ENCODE assay signal across 8 cellular contexts in genomic region chr10:110873951-110874350, GRCh38. TPM values are rescaled to one million over a fixed set of nuclear protein-coding genes. Genes with fewer than 3 reads are reported as not detected.
A peak's percentile ranks its signal among the peaks of the same experiment; 100 is the strongest.
DNase-seq lines count a peak whose midpoint lies in the region; ATAC-seq, FAIRE-seq and TF ChIP-seq lines count a peak whose summit lies in the region.

No MANE protein-coding gene starts in this region.

- DNase-seq in G401 (ENCODE audit: low spot score), result peak; percentile 34
- DNase-seq in Panc1 (ENCODE audit: low read depth, low spot score), result no peak
- peak; percentile 4 for DNase-seq in endothelial cell of umbilical vein (ENCODE audit: low read depth, low spot score)
- DNase-seq in progenitor cell of endocrine pancreas (ENCODE audit: low spot score, unreplicated experiment), result no peak
- DNase-seq in SKM-1 (lab: John Stamatoyannopoulos, UW; ENCODE audit: unreplicated experiment), result no peak
- no peak for DNase-seq in HEK293T (ENCODE audit: extremely low spot score)
- no peak for DNase-seq in ecto neural progenitor cell (ENCODE audit: low spot score)
- DNase-seq in GM03348 (ENCODE audit: low spot score), result no peak

- H3K27me3 ChIP-seq in Panc1 (ENCODE audit: control insufficient read depth, insufficient read depth, low read length) (no peaks in the 10 kb centered on the region), endothelial cell of umbilical vein (ENCODE audit: control insufficient read depth in 2 of 2, insufficient read depth in 2 of 2, low read length in 2 of 2) (peaks cover 0 to 3% of the 10 kb centered on the region in 2 experiments)

- H3K27ac Mint-ChIP-seq in progenitor cell of endocrine pancreas, result peak overlapping the region; percentile 37

- H3K79me2 ChIP-seq in endothelial cell of umbilical vein (ENCODE audit: control insufficient read depth, insufficient read depth, low read length), result no peaks in the 10 kb centered on the region

- dilution Hi-C loops in endothelial cell of umbilical vein (cut with MboI; ENCODE audit: extremely low pct_ligation_motif_present, low sequenced_read_pairs), result no loop called here

- peak overlapping the region; percentile 68 for H3K4me3 Mint-ChIP-seq in progenitor cell of endocrine pancreas (ENCODE audit: low read depth)

- peaks cover 4% of the 10 kb centered on the region for H3K36me3 Mint-ChIP-seq in progenitor cell of endocrine pancreas (ENCODE audit: insufficient read depth)

- POLR2A ChIA-PET in Panc1 (lab: Charles Lee) (no interaction called here), endothelial cell of umbilical vein (lab: Charles Lee) (no interaction called here), HEK293T (lab: Yijun Ruan, JAX) (interaction anchor here (1.8 kb wide), 1 partner anchor 28 kb away, joined by 4 read pairs; no protein-coding TSS in a partner anchor)

- H3K4me2 ChIP-seq in endothelial cell of umbilical vein (ENCODE audit: insufficient read depth, low read length), result peak overlapping the region; percentile 99

- peaks cover 21% of the 10 kb centered on the region for H3K4me1 Mint-ChIP-seq in progenitor cell of endocrine pancreas (ENCODE audit: low read depth)

- TF ChIP-seq CTCF in Panc1 (IDR thresholded peaks at IDR 0.05) (no peak), endothelial cell of umbilical vein (IDR thresholded peaks at IDR 0.05; ENCODE audit: extremely low read depth in 1 of 2, insufficient read depth in 1 of 2, low read depth in 1 of 2, low read length in 2 of 2) (no peak), progenitor cell of endocrine pancreas (IDR thresholded peaks at IDR 0.05; ENCODE audit: unreplicated experiment) (no peak)

- no peaks in the 10 kb centered on the region for H3K9me3 ChIP-seq in Panc1 (ENCODE audit: control insufficient read depth, insufficient read depth, low read depth, low read length)
- H3K9me3 ChIP-seq in endothelial cell of umbilical vein (replicated peaks; ENCODE audit: control insufficient read depth, insufficient read depth, low read length), result no peaks in the 10 kb centered on the region

- no peak overlapping the region for H3K9ac ChIP-seq in endothelial cell of umbilical vein (replicated peaks; ENCODE audit: extremely low read depth, insufficient read depth, low read length)

- H4K20me1 ChIP-seq in endothelial cell of umbilical vein (replicated peaks; ENCODE audit: control insufficient read depth, extremely low read depth, insufficient read depth, low read length), result no peaks in the 10 kb centered on the region

- H3K9me1 ChIP-seq in endothelial cell of umbilical vein (replicated peaks; ENCODE audit: control insufficient read depth, extremely low read depth, insufficient read depth, low read length), result no peaks in the 10 kb centered on the region

- in situ Hi-C loops in G401 (cut with HindIII; ENCODE audit: low sequenced_read_pairs) (no loop called here), Panc1 (cut with HindIII; ENCODE audit: low pct_unique_long_range_greater_than_20kb, low sequenced_read_pairs) (no loop called here)

- H3K36me3 ChIP-seq in Panc1 (ENCODE audit: control insufficient read depth, insufficient read depth, low read length), result peaks cover 3% of the 10 kb centered on the region; the same call in 1 of the 2 replicates
- H3K36me3 ChIP-seq in endothelial cell of umbilical vein (ENCODE audit: control insufficient read depth in 2 of 2, extremely low read depth in 1 of 2, insufficient read depth in 2 of 2, low read length in 2 of 2), result no peaks in the 10 kb centered on the region

- H3K4me1 ChIP-seq in Panc1 (ENCODE audit: control insufficient read depth, insufficient read depth, low read length), result peaks cover 16% of the 10 kb centered on the region
- H3K4me1 ChIP-seq in endothelial cell of umbilical vein (ENCODE audit: control insufficient read depth, extremely low read depth, insufficient read depth, low read length), result peaks cover 21% of the 10 kb centered on the region

- BruUV-seq in Panc1 (replicated peaks; lab: Mats Ljungman, UMichigan) (no TSS peak), endothelial cell of umbilical vein (replicated peaks; lab: Mats Ljungman, UMichigan) (no TSS peak)

- H3K9me3 Mint-ChIP-seq in progenitor cell of endocrine pancreas (ENCODE audit: low read depth), result no peaks in the 10 kb centered on the region

- FAIRE-seq in endothelial cell of umbilical vein (lab: Jason Lieb, UNC), result no peak

- intact Hi-C loops in Panc1 (cut with micrococcal nuclease; ENCODE audit: unreplicated experiment) (no loop called here), endothelial cell of umbilical vein (cut with micrococcal nuclease) (loop anchor here (2.0 to 5.0 kb wide), 3 partner anchors 71 to 567 kb away; no protein-coding TSS in a partner anchor)

- H3K4me3 ChIP-seq in Panc1 (ENCODE audit: low read depth in 2 of 2, low read length in 2 of 2) (peak overlapping the region in 1 of 2 experiments; percentile 72; a peak in 3 of 4 replicates), endothelial cell of umbilical vein (replicated peaks in 1 of 3; ENCODE audit: insufficient read depth in 1 of 3, low read depth in 1 of 3, low read length in 3 of 3) (peak overlapping the region in 1 of 3 experiments; percentile 85)

- no peak for ATAC-seq in Panc1

- no peak overlapping the region for H2AFZ ChIP-seq in endothelial cell of umbilical vein (ENCODE audit: low read depth, low read length)

- no peak for TF ChIP-seq POLR2A in endothelial cell of umbilical vein (IDR thresholded peaks at IDR 0.05; ENCODE audit: low read depth, low read length)

- H3K27ac ChIP-seq in Panc1 (ENCODE audit: low read length) (peak overlapping the region; percentile 72), endothelial cell of umbilical vein (ENCODE audit: insufficient read depth, low read depth, low read length) (no peak overlapping the region)

- no peaks in the 10 kb centered on the region for H3K27me3 Mint-ChIP-seq in progenitor cell of endocrine pancreas

- CTCF ChIA-PET in Panc1 (lab: Charles Lee) (no interaction called here), endothelial cell of umbilical vein (lab: Charles Lee) (interaction anchor here (0.8 to 1.8 kb wide), 2 partner anchors 9 to 20 kb away, joined by 3 to 4 read pairs; no protein-coding TSS in a partner anchor), HEK293T (lab: Yijun Ruan, JAX) (no interaction called here)

TF ChIP-seq in endothelial cell of umbilical vein, 7 proteins besides CTCF, POLR2A, EP300 and RAD21:
- TF ChIP-seq JUN (IDR thresholded peaks at IDR 0.05; ENCODE audit: borderline replicate concordance, insufficient read depth, insufficient read length, low read depth), result no peak

TF ChIP-seq in HEK293T, 16 proteins besides CTCF, POLR2A, EP300 and RAD21:
- no peak for TF ChIP-seq ARNT (IDR thresholded peaks at IDR 0.05)
- no peak for TF ChIP-seq BHLHE40 (IDR thresholded peaks at IDR 0.05; ENCODE audit: borderline replicate concordance)
- no peak for TF ChIP-seq SUZ12 (IDR thresholded peaks at IDR 0.05)
- no peak for TF ChIP-seq FOXM1 (IDR thresholded peaks at IDR 0.05; ENCODE audit: borderline replicate concordance)
- no peak for TF ChIP-seq NFRKB (IDR thresholded peaks at IDR 0.05)

RNA-seq across cellular contexts. Expression of gene PDCD4, which starts 2.2 kb away (rescaled TPM):
- total RNA-seq in G401 (2014; rRNA removed; shearing (Covaris generic)), result 10.8 and 43.0 TPM in 2 replicates
- total RNA-seq in Panc1 (2021; ENCODE audit: unreplicated experiment) (33.6 TPM), endothelial cell of umbilical vein (46.1 and 47.9 TPM in 2 replicates), progenitor cell of endocrine pancreas (152 and 172 TPM in 2 replicates)
- 44.0 TPM for polyA plus RNA-seq in Panc1 (2012; ENCODE audit: insufficient read length)
- polyA plus RNA-seq in endothelial cell of umbilical vein, result 8.0 and 14.4 TPM in 2 replicates
- polyA plus RNA-seq in endothelial cell of umbilical vein (2011; cell fraction: cytosol; rRNA removed), result 22.5 and 25.6 TPM in 2 replicates
- 24.6 and 37.0 TPM in 2 replicates for polyA plus RNA-seq in endothelial cell of umbilical vein (2011; cell fraction: nucleus; rRNA removed)
- polyA plus RNA-seq in endothelial cell of umbilical vein (2012), result 90.2 and 102 TPM in 2 replicates
- polyA minus RNA-seq in endothelial cell of umbilical vein, result 18.2 and 20.4 TPM in 2 replicates
- 38.9 TPM for polyA minus RNA-seq in endothelial cell of umbilical vein (2011; cell fraction: cytosol; rRNA and poly(A)+ RNA removed)
- 34.4 and 40.4 TPM in 2 replicates for polyA minus RNA-seq in endothelial cell of umbilical vein (2011; cell fraction: nucleus; rRNA and poly(A)+ RNA removed)

RNA-seq across cellular contexts. Expression of gene BBIP1, which starts 45.0 kb away (rescaled TPM):
- total RNA-seq in G401 (2014; rRNA removed; shearing (Covaris generic)), result 18.7 and 20.5 TPM in 2 replicates
- total RNA-seq in Panc1 (2021; ENCODE audit: unreplicated experiment) (55.2 TPM), endothelial cell of umbilical vein (32.8 and 34.9 TPM in 2 replicates), progenitor cell of endocrine pancreas (26.8 and 29.9 TPM in 2 replicates)
- polyA plus RNA-seq in Panc1 (2012; ENCODE audit: insufficient read length), result 21.2 TPM
- polyA plus RNA-seq in endothelial cell of umbilical vein, result 9.9 and 10.0 TPM in 2 replicates
- 18.5 and 19.2 TPM in 2 replicates for polyA plus RNA-seq in endothelial cell of umbilical vein (2011; cell fraction: cytosol; rRNA removed)
- polyA plus RNA-seq in endothelial cell of umbilical vein (2011; cell fraction: nucleus; rRNA removed), result 21.9 TPM in 2 replicates
- polyA plus RNA-seq in endothelial cell of umbilical vein (2012), result 34.6 and 39.2 TPM in 2 replicates
- polyA minus RNA-seq in endothelial cell of umbilical vein, result 4.7 and 12.0 TPM in 2 replicates
- 6.3 TPM for polyA minus RNA-seq in endothelial cell of umbilical vein (2011; cell fraction: cytosol; rRNA and poly(A)+ RNA removed)
- polyA minus RNA-seq in endothelial cell of umbilical vein (2011; cell fraction: nucleus; rRNA and poly(A)+ RNA removed), result 27.5 and 36.5 TPM in 2 replicates

RNA-seq across cellular contexts. Expression of gene SHOC2, which starts 45.5 kb away (rescaled TPM):
- 9.4 and 14.2 TPM in 2 replicates for total RNA-seq in G401 (2014; rRNA removed; shearing (Covaris generic))
- total RNA-seq in Panc1 (2021; ENCODE audit: unreplicated experiment), result 56.6 TPM
- 17.8 TPM for polyA plus RNA-seq in Panc1 (2012; ENCODE audit: insufficient read length)
- 37.1 and 39.1 TPM in 2 replicates for total RNA-seq in endothelial cell of umbilical vein
- 9.2 and 13.0 TPM in 2 replicates for polyA plus RNA-seq in endothelial cell of umbilical vein
- polyA plus RNA-seq in endothelial cell of umbilical vein (2011; cell fraction: cytosol; rRNA removed), result 13.3 and 14.6 TPM in 2 replicates
- 15.6 and 16.1 TPM in 2 replicates for polyA plus RNA-seq in endothelial cell of umbilical vein (2011; cell fraction: nucleus; rRNA removed)
- 25.1 and 30.8 TPM in 2 replicates for polyA plus RNA-seq in endothelial cell of umbilical vein (2012)
- 23.6 and 25.7 TPM in 2 replicates for polyA minus RNA-seq in endothelial cell of umbilical vein
- polyA minus RNA-seq in endothelial cell of umbilical vein (2011; cell fraction: cytosol; rRNA and poly(A)+ RNA removed), result 19.7 TPM
- polyA minus RNA-seq in endothelial cell of umbilical vein (2011; cell fraction: nucleus; rRNA and poly(A)+ RNA removed), result 51.7 and 64.2 TPM in 2 replicates
- 45.9 and 47.5 TPM in 2 replicates for total RNA-seq in progenitor cell of endocrine pancreas

Comparison
In these comparisons a context has a peak if more than half of its experiments do, and no peak if none do; other contexts are left out.
1. DNase-seq: peak in G401 (single experiment) and endothelial cell of umbilical vein (single experiment); none in Panc1 (single experiment), progenitor cell of endocrine pancreas (single experiment), SKM-1 (single experiment), HEK293T (single experiment), ecto neural progenitor cell (single experiment) and GM03348 (single experiment).